Comparison of ENCODE assay signal across 17 cellular contexts in genomic region chr6:158514991-158515390, GRCh38. TPM values are rescaled to one million over a fixed set of nuclear protein-coding genes. Genes with fewer than 3 reads are reported as not detected.
DNase-seq lines count a peak whose midpoint lies in the region; ATAC-seq and TF ChIP-seq lines count a peak whose summit lies in the region.
"Had no signal": no experiment of that assay in that cellular context is flagged by ENCODE, and none has a peak within 500 bp of the region (broad histone marks: within the 10 kb centered on the region; RNA-seq: fewer than 3 reads in every experiment).

No MANE protein-coding gene starts in this region.

- H3K27me3 ChIP-seq in Loucy (ENCODE audit: insufficient read depth, low read length, poor library complexity, severe bottlenecking), result no peaks in the 10 kb centered on the region
- H3K27me3 ChIP-seq in mesenchymal stem cell (ENCODE audit: control insufficient read depth in 1 of 2, insufficient read depth in 1 of 2, low read length in 2 of 2), result peaks cover 0 to 22% of the 10 kb centered on the region in 2 experiments

- H4K8ac ChIP-seq in mesenchymal stem cell (ENCODE audit: low read length), result no peak overlapping the region

- intact Hi-C loops in activated CD8-positive, alpha-beta T cell treated with anti-CD3 and anti-CD28 coated beads for 36 hours (cut with micrococcal nuclease), result loop anchor here (5.0 kb wide), 1 partner anchor 293 kb away; no protein-coding TSS in a partner anchor
- intact Hi-C loops in posterior vena cava (cut with DNase I), result loop anchor here in 1 of 2 donors (10.0 kb wide), 1 partner anchor 290 kb away; no protein-coding TSS in a partner anchor

- H3K4ac ChIP-seq in mesenchymal stem cell (ENCODE audit: low read depth in 1 of 2, low read length in 2 of 2), result no peak overlapping the region

- H3K4me2 ChIP-seq in Loucy (ENCODE audit: low read depth, low read length, poor library complexity, severe bottlenecking) (no peak overlapping the region), mesenchymal stem cell (ENCODE audit: low read length, poor library complexity, severe bottlenecking) (no peak overlapping the region)

- H4K20me1 ChIP-seq in Loucy (ENCODE audit: insufficient read depth, low read length, poor library complexity, severe bottlenecking), result no peaks in the 10 kb centered on the region

- no peaks in the 10 kb centered on the region for H3K36me3 Mint-ChIP-seq in activated CD8-positive, alpha-beta T cell treated with anti-CD3 and anti-CD28 coated beads, Interleukin-2, amount 10 ng/mL, durations not matched to agents 7 days and 5 days (ENCODE audit: low read depth)
- H3K36me3 Mint-ChIP-seq in activated CD8-positive, alpha-beta T cell treated with anti-CD3 and anti-CD28 coated beads for 36 hours (ENCODE audit: low read depth), result no peaks in the 10 kb centered on the region
- H3K36me3 Mint-ChIP-seq in glutamatergic neuron (ENCODE audit: unreplicated experiment), result peaks cover 11% of the 10 kb centered on the region
- H3K36me3 Mint-ChIP-seq: CD4-positive, alpha-beta memory T cell had no signal

- H3K27me3 Mint-ChIP-seq in activated CD8-positive, alpha-beta T cell treated with anti-CD3 and anti-CD28 coated beads, Interleukin-2, amount 10 ng/mL, durations not matched to agents 7 days and 5 days (ENCODE audit: low read depth), result peaks cover 8% of the 10 kb centered on the region
- peaks cover 26% of the 10 kb centered on the region for H3K27me3 Mint-ChIP-seq in activated CD8-positive, alpha-beta T cell treated with anti-CD3 and anti-CD28 coated beads for 36 hours
- peaks cover 12% of the 10 kb centered on the region for H3K27me3 Mint-ChIP-seq in glutamatergic neuron (ENCODE audit: unreplicated experiment)
- H3K27me3 Mint-ChIP-seq: CD4-positive, alpha-beta memory T cell had no signal

- in situ Hi-C loops in KBM-7 (cut with MboI; ENCODE audit: low pct_unique_long_range_greater_than_20kb, low sequenced_read_pairs), result no loop called here

- CTCF ChIA-PET in activated CD8-positive, alpha-beta T cell treated with anti-CD3 and anti-CD28 coated beads, Interleukin-2, amount 10 ng/mL, durations not matched to agents 7 days and 5 days (lab: Charles Lee), result interaction anchor here (2.0 kb wide), 1 partner anchor 294 kb away, joined by 8 read pairs; no protein-coding TSS in a partner anchor
- CTCF ChIA-PET in activated CD8-positive, alpha-beta T cell treated with anti-CD3 and anti-CD28 coated beads for 36 hours (lab: Charles Lee), result interaction anchor here (2.4 kb wide), 1 partner anchor 301 kb away, joined by 8 read pairs; no protein-coding TSS in a partner anchor

- H2AFZ ChIP-seq in Loucy (ENCODE audit: low read length) (no peak overlapping the region), mesenchymal stem cell (ENCODE audit: low read depth, low read length) (no peak overlapping the region)
- H2AFZ ChIP-seq: GM23248 had no signal

- peak overlapping the region; percentile 12 for H3K27ac Mint-ChIP-seq in activated CD8-positive, alpha-beta T cell treated with anti-CD3 and anti-CD28 coated beads, Interleukin-2, amount 10 ng/mL, durations not matched to agents 7 days and 5 days
- H3K27ac Mint-ChIP-seq in activated CD8-positive, alpha-beta T cell treated with anti-CD3 and anti-CD28 coated beads for 36 hours, result no peak overlapping the region
- peak overlapping the region; percentile 4 for H3K27ac Mint-ChIP-seq in glutamatergic neuron (ENCODE audit: unreplicated experiment)
- H3K27ac Mint-ChIP-seq: IgD-negative memory B cell had no signal

- H3K9ac ChIP-seq in Loucy (ENCODE audit: low read depth, low read length, poor library complexity, severe bottlenecking) (peak overlapping the region; percentile 31), mesenchymal stem cell (ENCODE audit: low read length) (no peak overlapping the region)
- H3K9ac ChIP-seq: BLaER1, GM23248 had no signal

- no peak overlapping the region for H3K27ac ChIP-seq in mesenchymal stem cell (ENCODE audit: low read length, poor library complexity, severe bottlenecking)
- H3K27ac ChIP-seq: BLaER1, GM23248 had no signal

- no peaks in the 10 kb centered on the region for H3K9me3 Mint-ChIP-seq in activated CD8-positive, alpha-beta T cell treated with anti-CD3 and anti-CD28 coated beads, Interleukin-2, amount 10 ng/mL, durations not matched to agents 7 days and 5 days (ENCODE audit: insufficient read depth)
- H3K9me3 Mint-ChIP-seq in activated CD8-positive, alpha-beta T cell treated with anti-CD3 and anti-CD28 coated beads for 36 hours, result no peaks in the 10 kb centered on the region
- H3K9me3 Mint-ChIP-seq in glutamatergic neuron (ENCODE audit: unreplicated experiment), result peaks cover 18% of the 10 kb centered on the region
- H3K9me3 Mint-ChIP-seq: CD14-positive monocyte, IgD-negative memory B cell had no signal

- peaks cover 17% of the 10 kb centered on the region for H3K4me1 ChIP-seq in Loucy (ENCODE audit: insufficient read depth, low read length, poor library complexity, severe bottlenecking)
- H3K4me1 ChIP-seq in mesenchymal stem cell (ENCODE audit: control insufficient read depth, insufficient read depth, low read depth, low read length), result peaks cover 5% of the 10 kb centered on the region

- WGBS in mesenchymal stem cell, result 91% methylated on average over 8 of the region's 8 CpGs

- no peak overlapping the region for H3K4me3 Mint-ChIP-seq in activated CD8-positive, alpha-beta T cell treated with anti-CD3 and anti-CD28 coated beads, Interleukin-2, amount 10 ng/mL, durations not matched to agents 7 days and 5 days
- H3K4me3 Mint-ChIP-seq in activated CD8-positive, alpha-beta T cell treated with anti-CD3 and anti-CD28 coated beads for 36 hours, result no peak overlapping the region
- H3K4me3 Mint-ChIP-seq in glutamatergic neuron (ENCODE audit: unreplicated experiment), result no peak overlapping the region
- H3K4me3 Mint-ChIP-seq: IgD-negative memory B cell had no signal

- no peak overlapping the region for H3K14ac ChIP-seq in mesenchymal stem cell (ENCODE audit: low read length in 2 of 2)

- no peaks in the 10 kb centered on the region for H3F3A ChIP-seq in Loucy (ENCODE audit: low read depth)

- no peaks in the 10 kb centered on the region for H3K9me2 ChIP-seq in Loucy (replicated peaks; ENCODE audit: low read depth, low read length)

- no peak for TF ChIP-seq CTCF in activated CD8-positive, alpha-beta T cell treated with anti-CD3 and anti-CD28 coated beads for 36 hours (IDR thresholded peaks at IDR 0.05)
- TF ChIP-seq CTCF in Loucy (conservative IDR thresholded peaks at IDR 0.05; ENCODE audit: low read length), result no peak
- TF ChIP-seq CTCF in glutamatergic neuron (IDR thresholded peaks at IDR 0.05; ENCODE audit: partially characterized antibody, unreplicated experiment), result no peak

- H3K9me3 ChIP-seq in Loucy (ENCODE audit: insufficient read depth, low read depth, low read length), result no peaks in the 10 kb centered on the region
- H3K9me3 ChIP-seq in mesenchymal stem cell (ENCODE audit: control insufficient read depth, low read length), result no peaks in the 10 kb centered on the region
- H3K9me3 ChIP-seq: BLaER1, HAP-1 had no signal

- ATAC-seq in activated CD8-positive, alpha-beta T cell treated with anti-CD3 and anti-CD28 coated beads, Interleukin-2, amount 10 ng/mL, durations not matched to agents 7 days and 5 days, result no peak
- no peak for ATAC-seq in activated CD8-positive, alpha-beta T cell treated with anti-CD3 and anti-CD28 coated beads for 36 hours
- ATAC-seq in HG03025 (IDR thresholded peaks at IDR 0.05; ENCODE audit: low FRiP score, unreplicated experiment), result no peak

- H2BK15ac ChIP-seq in mesenchymal stem cell (ENCODE audit: low read depth, poor library complexity, severe bottlenecking), result no peak overlapping the region

- no peak overlapping the region for H2BK120ac ChIP-seq in mesenchymal stem cell (ENCODE audit: low read depth, low read length)

- no peaks in the 10 kb centered on the region for H3K79me1 ChIP-seq in mesenchymal stem cell (replicated peaks; ENCODE audit: low read length, poor library complexity, severe bottlenecking)

- peaks cover 49% of the 10 kb centered on the region for H3K4me1 Mint-ChIP-seq in activated CD8-positive, alpha-beta T cell treated with anti-CD3 and anti-CD28 coated beads, Interleukin-2, amount 10 ng/mL, durations not matched to agents 7 days and 5 days (ENCODE audit: low read depth)
- peaks cover 31% of the 10 kb centered on the region for H3K4me1 Mint-ChIP-seq in activated CD8-positive, alpha-beta T cell treated with anti-CD3 and anti-CD28 coated beads for 36 hours (ENCODE audit: low read depth)
- peaks cover 26% of the 10 kb centered on the region for H3K4me1 Mint-ChIP-seq in glutamatergic neuron (ENCODE audit: low read depth, unreplicated experiment)

- no peak overlapping the region for H3K4me3 ChIP-seq in Loucy (ENCODE audit: low read length, poor library complexity, severe bottlenecking)
- H3K4me3 ChIP-seq in mesenchymal stem cell (ENCODE audit: insufficient read depth in 1 of 2, low read depth in 1 of 2, low read length in 2 of 2), result no peak overlapping the region
- H3K4me3 ChIP-seq: BLaER1, GM23248, HAP-1 had no signal

- no peak overlapping the region for H3K23ac ChIP-seq in mesenchymal stem cell (ENCODE audit: low read length in 2 of 2)

- DNase-seq in activated CD8-positive, alpha-beta T cell treated with anti-CD3 and anti-CD28 coated beads, Interleukin-2, amount 10 ng/mL, durations not matched to agents 7 days and 5 days, result no peak
- no peak for DNase-seq in activated CD8-positive, alpha-beta T cell treated with anti-CD3 and anti-CD28 coated beads for 36 hours
- DNase-seq in glutamatergic neuron (no peak), posterior vena cava (ENCODE audit: low spot score) (peak; percentile 58), mesenchymal stem cell (no peak), KBM-7 (no peak)
- DNase-seq: 8988T; CD4-positive, alpha-beta memory T cell; DMS 273 treated with DMSO at 0.1 percent for 48 hours; DMS53; GM23248 had no signal

- H3K18ac ChIP-seq in mesenchymal stem cell (ENCODE audit: low read depth in 1 of 2, low read length in 2 of 2), result no peak overlapping the region

- no peak overlapping the region for H2BK5ac ChIP-seq in mesenchymal stem cell (ENCODE audit: low read depth, low read length, poor library complexity, severe bottlenecking)

- POLR2A ChIA-PET in activated CD8-positive, alpha-beta T cell treated with anti-CD3 and anti-CD28 coated beads, Interleukin-2, amount 10 ng/mL, durations not matched to agents 7 days and 5 days (lab: Charles Lee), result no interaction called here
- POLR2A ChIA-PET in activated CD8-positive, alpha-beta T cell treated with anti-CD3 and anti-CD28 coated beads for 36 hours (lab: Charles Lee), result no interaction called here

- H3K36me3 ChIP-seq in Loucy (ENCODE audit: insufficient read depth, low read length) (no peaks in the 10 kb centered on the region), mesenchymal stem cell (ENCODE audit: control insufficient read depth in 1 of 2, insufficient read depth in 2 of 2, low read depth in 1 of 2, low read length in 2 of 2) (peaks cover 0 to 14% of the 10 kb centered on the region in 2 experiments)
- H3K36me3 ChIP-seq: BLaER1, HAP-1 had no signal

- H4K91ac ChIP-seq in mesenchymal stem cell (ENCODE audit: low read length), result no peak overlapping the region

- no peak overlapping the region for H2AK5ac ChIP-seq in mesenchymal stem cell (ENCODE audit: low read length, severe bottlenecking)

- H2BK12ac ChIP-seq in mesenchymal stem cell (ENCODE audit: low read length in 2 of 2), result no peak overlapping the region

- H3K79me2 ChIP-seq in Loucy (ENCODE audit: insufficient read depth, low read length), result no peaks in the 10 kb centered on the region

RNA-seq across cellular contexts. Expression of gene TMEM181, which starts 44.9 kb away (rescaled TPM):
- 10 to 100 TPM; 15.0 to 15.2 TPM for total RNA-seq in activated CD8-positive, alpha-beta T cell treated with anti-CD3 and anti-CD28 coated beads, Interleukin-2, amount 10 ng/mL, durations not matched to agents 7 days and 5 days
- 10 to 100 TPM; 10.0 to 10.1 TPM for total RNA-seq in activated CD8-positive, alpha-beta T cell treated with anti-CD3 and anti-CD28 coated beads for 36 hours
- 44.3 TPM for total RNA-seq in glutamatergic neuron (ENCODE audit: unreplicated experiment)
- 10 to 100 TPM; 24.1 to 30.4 TPM for total RNA-seq in posterior vena cava
- polyA plus RNA-seq in mesenchymal stem cell (2013, experiment 1 of 2), result 30.8 TPM
- polyA plus RNA-seq in mesenchymal stem cell (2013, experiment 2 of 2), result 31.9 TPM
